8 cellular contexts compared by ENCODE assay signal in genomic region chr19:23379672-23380071, GRCh38. TPM values are rescaled to one million over a fixed set of nuclear protein-coding genes. Genes with fewer than 3 reads are reported as not detected.
DNase-seq lines count a peak whose midpoint lies in the region; ATAC-seq and TF ChIP-seq lines count a peak whose summit lies in the region.
"Not testable (repeated sequence)": the region's sequence is repeated elsewhere in the genome, so short reads cannot be mapped to it uniquely, and the experiment has no call there.

No MANE protein-coding gene starts in this region.

- H4K20me1 ChIP-seq in BLaER1 treated with 17β-estradiol and CSF1 and Interleukin-3, amounts not matched to agents 10 nM and 100 nM: peaks cover 0 to 11% (median 0%) of the 10 kb centered on the region in 11 experiments; a peak in 6 of 22 replicates
- H4K20me1 ChIP-seq in Loucy (ENCODE audit: insufficient read depth, low read length, poor library complexity, severe bottlenecking): peaks cover 10% of the 10 kb centered on the region

- not testable (repeated sequence) for H3K9ac ChIP-seq in BLaER1 treated with 17β-estradiol and CSF1 and Interleukin-3, amounts not matched to agents 10 nM and 100 nM; Loucy (ENCODE audit: low read depth, low read length, poor library complexity, severe bottlenecking)

- H3K4me1 ChIP-seq in BLaER1 treated with 17β-estradiol and CSF1 and Interleukin-3, amounts not matched to agents 10 nM and 100 nM; Loucy (ENCODE audit: insufficient read depth, low read length, poor library complexity, severe bottlenecking); naive thymus-derived CD4-positive, alpha-beta T cell (ENCODE audit: control insufficient read depth in 2 of 2, insufficient read depth in 2 of 2, low read length in 2 of 2); thymus (ENCODE audit: control insufficient read depth, insufficient read depth, low read length): not testable (repeated sequence)
- H3K4me1 ChIP-seq in left ventricle myocardium inferior: peaks cover 81% of the 10 kb centered on the region

- CTCF ChIA-PET in T-cell (lab: Charles Lee): interaction anchor here in 1 of 2 donors (0.6 kb wide), 1 partner anchor 97 kb away, joined by 3 read pairs; no protein-coding TSS in a partner anchor
- CTCF ChIA-PET in naive thymus-derived CD4-positive, alpha-beta T cell (lab: Charles Lee): not testable (repeated sequence)

- not testable (repeated sequence) for H3K27me3 Mint-ChIP-seq in T-cell; activated T-cell treated with anti-CD3 and anti-CD28 coated beads, Interleukin-2, amount 50 U/mL, for 24 hours; naive thymus-derived CD4-positive, alpha-beta T cell

- 95% methylated on average over 4 of the region's 4 CpGs for WGBS in thymus

- H3F3A ChIP-seq in Loucy (ENCODE audit: low read depth): not testable (repeated sequence)

- H3K9me3 Mint-ChIP-seq in T-cell: peaks cover 16 to 48% (median 40%) of the 10 kb centered on the region in 3 donors
- peaks cover 55% of the 10 kb centered on the region for H3K9me3 Mint-ChIP-seq in activated T-cell treated with anti-CD3 and anti-CD28 coated beads, Interleukin-2, amount 50 U/mL, for 24 hours
- peaks cover under 1 to 98% (median 67%) of the 10 kb centered on the region in 11 donors for H3K9me3 Mint-ChIP-seq in naive thymus-derived CD4-positive, alpha-beta T cell

- H3K27ac Mint-ChIP-seq in T-cell: peak overlapping the region; percentile 55 to 65
- H3K27ac Mint-ChIP-seq in activated T-cell treated with anti-CD3 and anti-CD28 coated beads, Interleukin-2, amount 50 U/mL, for 24 hours: not testable (repeated sequence)
- peak overlapping the region in 5 of 9 donors; percentile 74 to 90 (median 76) for H3K27ac Mint-ChIP-seq in naive thymus-derived CD4-positive, alpha-beta T cell

- ATAC-seq in T-cell (replicated peaks in 1 of 4): peak in 2 of 4 experiments; percentile 32 to 45
- not testable (repeated sequence) for ATAC-seq in naive thymus-derived CD4-positive, alpha-beta T cell

- peaks cover 97 to 100% (median 99%) of the 10 kb centered on the region in 11 experiments for H3K36me3 ChIP-seq in BLaER1 treated with 17β-estradiol and CSF1 and Interleukin-3, amounts not matched to agents 10 nM and 100 nM
- H3K36me3 ChIP-seq in Loucy (ENCODE audit: insufficient read depth, low read length) (peaks cover 62% of the 10 kb centered on the region), left ventricle myocardium inferior (peaks cover 41% of the 10 kb centered on the region), thymus (ENCODE audit: control insufficient read depth, insufficient read depth) (peaks cover 26% of the 10 kb centered on the region)
- peaks cover 12 to 76% (median 20%) of the 10 kb centered on the region in 3 experiments for H3K36me3 ChIP-seq in naive thymus-derived CD4-positive, alpha-beta T cell (ENCODE audit: control insufficient read depth in 2 of 3, insufficient read depth in 3 of 3, low read length in 3 of 3)

- peaks cover 100% of the 10 kb centered on the region in 11 experiments for H3K9me3 ChIP-seq in BLaER1 treated with 17β-estradiol and CSF1 and Interleukin-3, amounts not matched to agents 10 nM and 100 nM (replicated peaks in 1 of 11)
- H3K9me3 ChIP-seq in Loucy (ENCODE audit: insufficient read depth, low read depth, low read length) (peaks cover 18% of the 10 kb centered on the region), left ventricle myocardium inferior (replicated peaks) (peaks cover 33% of the 10 kb centered on the region)
- peaks cover 0 to 78% (median 19%) of the 10 kb centered on the region in 3 experiments for H3K9me3 ChIP-seq in naive thymus-derived CD4-positive, alpha-beta T cell (ENCODE audit: control insufficient read depth in 2 of 3, low read length in 3 of 3)
- not testable (repeated sequence) for H3K9me3 ChIP-seq in thymus (ENCODE audit: control insufficient read depth)

- TF ChIP-seq CTCF in Loucy (conservative IDR thresholded peaks at IDR 0.05; ENCODE audit: low read length); left ventricle myocardium inferior (IDR thresholded peaks at IDR 0.05; ENCODE audit: borderline replicate concordance): not testable (repeated sequence)

- POLR2A ChIA-PET in T-cell (lab: Charles Lee): not testable (repeated sequence)
- POLR2A ChIA-PET in naive thymus-derived CD4-positive, alpha-beta T cell (lab: Charles Lee): interaction anchor here (0.6 to 1.3 kb wide), 4 partner anchors 14 to 422 kb away, joined by 3 to 4 read pairs (median 3); partner anchors contain the start of gene ZNF91

- H3K27me3 ChIP-seq in BLaER1 treated with 17β-estradiol and CSF1 and Interleukin-3, amounts not matched to agents 10 nM and 100 nM; Loucy (ENCODE audit: insufficient read depth, low read length, poor library complexity, severe bottlenecking); left ventricle myocardium inferior (ENCODE audit: low read depth); naive thymus-derived CD4-positive, alpha-beta T cell (ENCODE audit: control insufficient read depth in 2 of 2, insufficient read depth in 2 of 2, low read length in 2 of 2); thymus (ENCODE audit: control insufficient read depth, insufficient read depth): not testable (repeated sequence)

- peaks cover 83% of the 10 kb centered on the region for H3K79me2 ChIP-seq in Loucy (ENCODE audit: insufficient read depth, low read length)

- H3K9me2 ChIP-seq in Loucy (replicated peaks; ENCODE audit: low read depth, low read length): not testable (repeated sequence)

- peak overlapping the region in 9 of 10 experiments; percentile 8 to 43 (median 37); a peak in 17 of 20 replicates for H3K4me3 ChIP-seq in BLaER1 treated with 17β-estradiol and CSF1 and Interleukin-3, amounts not matched to agents 10 nM and 100 nM
- H3K4me3 ChIP-seq in Loucy (ENCODE audit: low read length, poor library complexity, severe bottlenecking); naive thymus-derived CD4-positive, alpha-beta T cell (ENCODE audit: low read length); thymus (ENCODE audit: low read length): not testable (repeated sequence)
- H3K4me3 ChIP-seq in left ventricle myocardium inferior: peak overlapping the region; percentile 48

- H3K4me3 Mint-ChIP-seq in T-cell: peak overlapping the region; percentile 28 to 51 (median 42)
- peak overlapping the region; percentile 25 for H3K4me3 Mint-ChIP-seq in activated T-cell treated with anti-CD3 and anti-CD28 coated beads, Interleukin-2, amount 50 U/mL, for 24 hours
- H3K4me3 Mint-ChIP-seq in naive thymus-derived CD4-positive, alpha-beta T cell: peak overlapping the region in 9 of 10 donors; percentile 53 to 76 (median 64)

- peaks cover 76% of the 10 kb centered on the region for H3K36me3 Mint-ChIP-seq in T-cell
- peaks cover 95% of the 10 kb centered on the region for H3K36me3 Mint-ChIP-seq in activated T-cell treated with anti-CD3 and anti-CD28 coated beads, Interleukin-2, amount 50 U/mL, for 24 hours (ENCODE audit: low read depth)
- peaks cover 38 to 91% (median 80%) of the 10 kb centered on the region in 5 donors for H3K36me3 Mint-ChIP-seq in naive thymus-derived CD4-positive, alpha-beta T cell

- not testable (repeated sequence) for H3K27ac ChIP-seq in BLaER1 treated with 17β-estradiol and CSF1 and Interleukin-3, amounts not matched to agents 10 nM and 100 nM; naive thymus-derived CD4-positive, alpha-beta T cell (ENCODE audit: low read depth, low read length)
- H3K27ac ChIP-seq in left ventricle myocardium inferior (replicated peaks): peak overlapping the region; percentile 84
- peak overlapping the region; percentile 37 for H3K27ac ChIP-seq in thymus (ENCODE audit: low read depth)

- peak overlapping the region in 2 of 11 experiments; percentile 22 to 32; a peak in 3 of 22 replicates for H3K4me2 ChIP-seq in BLaER1 treated with 17β-estradiol and CSF1 and Interleukin-3, amounts not matched to agents 10 nM and 100 nM
- peak overlapping the region; percentile 21 for H3K4me2 ChIP-seq in Loucy (ENCODE audit: low read depth, low read length, poor library complexity, severe bottlenecking)

- H3K4me1 Mint-ChIP-seq in T-cell: peaks cover 25 to 36% (median 34%) of the 10 kb centered on the region in 3 donors
- H3K4me1 Mint-ChIP-seq in activated T-cell treated with anti-CD3 and anti-CD28 coated beads, Interleukin-2, amount 50 U/mL, for 24 hours (ENCODE audit: low read depth): peaks cover 19% of the 10 kb centered on the region
- H3K4me1 Mint-ChIP-seq in naive thymus-derived CD4-positive, alpha-beta T cell: peaks cover 4 to 26% (median 10%) of the 10 kb centered on the region in 7 donors

- intact Hi-C loops in left ventricle myocardium inferior (cut with micrococcal nuclease); naive thymus-derived CD4-positive, alpha-beta T cell (cut with micrococcal nuclease): not testable (repeated sequence)

- not testable (repeated sequence) for H2AFZ ChIP-seq in Loucy (ENCODE audit: low read length)

- not testable (repeated sequence) for DNase-seq in T-cell; activated T-cell treated with anti-CD3 and anti-CD28 coated beads, Interleukin-2, amount 50 U/mL, for 24 hours; left ventricle myocardium inferior
- peak; percentile 2 for DNase-seq in central memory CD4-positive, alpha-beta T cell
- peak in 2 of 9 donors; percentile 7 to 15 for DNase-seq in naive thymus-derived CD4-positive, alpha-beta T cell

RNA-seq across cellular contexts. Expression of gene ZNF91, which starts 15.6 kb away (rescaled TPM):
- total RNA-seq in T-cell (100 to 1,000 TPM in 1 of 5 donors, 10 to 100 TPM in 4; 76.0 to 103 (median 80.4) TPM), left ventricle myocardium inferior (101 TPM)
- total RNA-seq in naive thymus-derived CD4-positive, alpha-beta T cell: 100 to 1,000 TPM in 2 of 5 experiments, 10 to 100 TPM in 3; 40.5 to 165 (median 90.6) TPM
- polyA plus RNA-seq in naive thymus-derived CD4-positive, alpha-beta T cell: 10 to 100 TPM; 55.8 to 56.7 TPM
- 17.8 TPM for polyA plus RNA-seq in thymus
